Comparison of ENCODE assay signal across 8 cellular contexts in the genomic region with DNA sequence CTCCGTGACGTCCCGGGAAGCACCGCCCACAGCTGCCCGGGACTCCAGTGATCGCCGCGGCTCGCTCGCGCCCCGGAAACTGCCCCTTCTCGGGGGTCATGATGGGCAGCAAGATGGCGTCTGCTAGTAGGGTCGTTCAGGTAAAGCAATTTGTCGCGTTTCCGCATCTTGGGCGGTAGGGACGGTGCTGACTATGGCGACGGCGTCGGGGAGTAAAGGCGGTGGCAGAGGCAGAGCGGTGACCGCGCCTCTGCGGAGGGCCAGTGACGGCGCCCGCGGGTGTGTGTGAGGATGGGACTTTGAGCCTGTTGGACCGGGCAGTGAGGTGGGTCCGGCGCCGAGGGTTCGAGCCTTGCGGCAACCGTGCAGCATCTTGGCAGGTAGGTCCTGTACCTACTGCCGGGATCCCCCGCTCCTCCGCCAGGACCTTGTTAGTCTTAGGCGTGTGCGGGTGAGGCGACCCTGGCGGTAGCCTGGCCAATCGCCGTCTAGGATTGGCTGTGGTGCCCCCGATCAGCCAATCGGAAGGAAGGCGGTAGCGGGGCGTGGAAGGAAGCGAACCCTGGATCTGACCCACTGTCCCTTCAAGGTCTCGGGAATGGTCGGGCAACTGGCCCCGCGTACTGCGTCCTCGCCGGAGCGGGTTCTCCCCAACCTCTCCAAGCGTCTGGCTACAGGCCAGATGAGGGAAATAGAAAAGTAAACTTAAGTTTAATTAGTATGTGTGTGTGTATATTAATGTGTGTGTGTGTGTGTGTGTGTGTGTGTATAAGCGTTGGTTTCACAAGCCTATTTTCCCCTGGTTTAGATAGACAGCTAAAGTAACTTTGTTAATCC. TPM values are rescaled to one million over a fixed set of nuclear protein-coding genes. Genes with fewer than 3 reads are reported as not detected.
DNase-seq lines count a peak whose midpoint lies in the region; ATAC-seq, FAIRE-seq and TF ChIP-seq lines count a peak whose summit lies in the region.

No MANE protein-coding gene starts in this region.

- H3K4me3 ChIP-seq in NB4 (ENCODE audit: low read depth, low read length) = peak overlapping the region; percentile 91
- peak overlapping the region; percentile 89 to 90 for H3K4me3 ChIP-seq in SK-N-SH (ENCODE audit: low read depth in 2 of 2, low read length in 1 of 2)
- H3K4me3 ChIP-seq in pancreas = peak overlapping the region; percentile 62 to 99 (median 94)
- H3K4me3 ChIP-seq in tibial artery = peak overlapping the region; percentile 86 to 95

- H3K9me3 ChIP-seq in SK-N-SH = no peaks in the 10 kb centered on the region
- no peaks in the 10 kb centered on the region for H3K9me3 ChIP-seq in pancreas
- no peaks in the 10 kb centered on the region for H3K9me3 ChIP-seq in tibial artery

- peak; percentile 92 for DNase-seq in GM10248 (ENCODE audit: extremely low spot score)
- peak; percentile 95 for DNase-seq in NB4 (ENCODE audit: low read depth)
- DNase-seq in SK-N-SH = peak; percentile 94
- DNase-seq in Right ventricle myocardium inferior (ENCODE audit: missing footprints) = peak; percentile 99
- DNase-seq in pancreas = peak; percentile 96 to 98 (median 97)
- DNase-seq in tibial artery = peak; percentile 98

- intact Hi-C loops in Right ventricle myocardium inferior (cut with DNase I) = loop anchor here (1.0 kb wide), 1 partner anchor 16 kb away; a partner anchor contains a TSS
- intact Hi-C loops in pancreas (cut with DNase I) = no loop called here
- intact Hi-C loops in tibial artery (cut with DNase I; ENCODE audit: low total_unique reads) = loop anchor here (1.0 to 10.0 kb wide), 2 partner anchors 17 to 123 kb away; a partner anchor contains a TSS

- ATAC-seq in HG02571 (IDR thresholded peaks at IDR 0.05; ENCODE audit: unreplicated experiment) = peak; percentile 93
- peak; percentile 99 for ATAC-seq in Right ventricle myocardium inferior
- ATAC-seq in pancreas = peak; percentile 98 to 99 (median 98)

- H4K20me1 ChIP-seq in SK-N-SH (ENCODE audit: insufficient read depth) = no peaks in the 10 kb centered on the region

- peaks cover 0 to 4% of the 10 kb centered on the region in 2 experiments for H3K36me3 ChIP-seq in SK-N-SH (replicated peaks in 1 of 2; ENCODE audit: control insufficient read depth in 1 of 2, insufficient read depth in 2 of 2, low read length in 1 of 2)
- no peaks in the 10 kb centered on the region for H3K36me3 ChIP-seq in pancreas
- no peaks in the 10 kb centered on the region for H3K36me3 ChIP-seq in tibial artery

- H3K79me2 ChIP-seq in SK-N-SH (ENCODE audit: insufficient read depth) = peaks cover 43% of the 10 kb centered on the region

- H3K27me3 ChIP-seq in SK-N-SH (ENCODE audit: insufficient read depth) = no peaks in the 10 kb centered on the region
- no peaks in the 10 kb centered on the region for H3K27me3 ChIP-seq in pancreas
- no peaks in the 10 kb centered on the region for H3K27me3 ChIP-seq in tibial artery

- TF ChIP-seq RAD21 in SK-N-SH (IDR thresholded peaks at IDR 0.05; ENCODE audit: low read length) = no peak

- peaks cover 24% of the 10 kb centered on the region for H3K4me1 Mint-ChIP-seq in activated naive CD8-positive, alpha-beta T cell (ENCODE audit: low read depth)

- H3K9me2 ChIP-seq in SK-N-SH = no peaks in the 10 kb centered on the region

- H3K4me2 ChIP-seq in SK-N-SH = peak overlapping the region; percentile 80

- H3K9ac ChIP-seq in SK-N-SH = peak overlapping the region; percentile 84

- peak overlapping the region; percentile 100 for H2AFZ ChIP-seq in SK-N-SH (ENCODE audit: low read depth)

- no peaks in the 10 kb centered on the region for H3K27me3 Mint-ChIP-seq in activated naive CD8-positive, alpha-beta T cell

- peak overlapping the region; percentile 96 for H3K27ac Mint-ChIP-seq in activated naive CD8-positive, alpha-beta T cell

- H3K36me3 Mint-ChIP-seq in activated naive CD8-positive, alpha-beta T cell = peaks cover 3% of the 10 kb centered on the region

- peak overlapping the region; percentile 97 for H3K4me3 Mint-ChIP-seq in activated naive CD8-positive, alpha-beta T cell

- no peak for FAIRE-seq in pancreas (lab: Jason Lieb, UNC)

- TF ChIP-seq POLR2A in NB4 (IDR thresholded peaks at IDR 0.05; ENCODE audit: extremely low read depth, insufficient read length) = peak; percentile 62

- peaks cover 3 to 5% of the 10 kb centered on the region in 2 experiments; a peak in 3 of 4 replicates for H3K4me1 ChIP-seq in SK-N-SH (ENCODE audit: control insufficient read depth in 1 of 2, insufficient read depth in 2 of 2, low read depth in 1 of 2, low read length in 1 of 2)
- H3K4me1 ChIP-seq in pancreas = peaks cover 0 to 7% (median 6%) of the 10 kb centered on the region in 3 donors
- peaks cover 0 to 14% (median 6%) of the 10 kb centered on the region in 4 donors for H3K4me1 ChIP-seq in tibial artery

- no peaks in the 10 kb centered on the region for H3K9me3 Mint-ChIP-seq in activated naive CD8-positive, alpha-beta T cell (ENCODE audit: low read depth)

- no peak for TF ChIP-seq EP300 in SK-N-SH (IDR thresholded peaks at IDR 0.05; ENCODE audit: borderline replicate concordance in 1 of 2, low read depth in 1 of 2, low read length in 1 of 2)

- no peak for TF ChIP-seq CTCF in GM10248 (IDR thresholded peaks at IDR 0.05; ENCODE audit: control extremely low read depth, extremely low read depth, low read depth, missing control alignments)
- no peak for TF ChIP-seq CTCF in NB4 (IDR thresholded peaks at IDR 0.05; ENCODE audit: low read depth, low read length)
- peak; percentile 13; the same call in 1 of the 2 replicates for TF ChIP-seq CTCF in SK-N-SH (IDR thresholded peaks at IDR 0.05)
- peak in 2 of 4 donors; percentile 20 to 36 for TF ChIP-seq CTCF in pancreas (IDR thresholded peaks at IDR 0.05)
- TF ChIP-seq CTCF in tibial artery (IDR thresholded peaks at IDR 0.05) = peak; percentile 44 to 50

- peak overlapping the region; percentile 82 to 90 for H3K27ac ChIP-seq in SK-N-SH (ENCODE audit: low read depth in 2 of 2, low read length in 1 of 2)
- peak overlapping the region; percentile 90 to 93 (median 92) for H3K27ac ChIP-seq in pancreas
- H3K27ac ChIP-seq in tibial artery = peak overlapping the region; percentile 86 to 92

- WGBS in SK-N-SH (ENCODE audit: low lambda C conversion rate) = 0% methylated on average over 36 of the region's 65 CpGs
- 0 to 1% methylated on average over 61 to 65 of the region's 65 CpGs for WGBS in pancreas, 2 donors

- CTCF ChIA-PET in GM10248 (lab: Yijun Ruan, JAX) = interaction anchor here (1.4 kb wide), 1 partner anchor 17 kb away, joined by 3 read pairs; no protein-coding TSS in a partner anchor
- CTCF ChIA-PET in SK-N-SH (lab: Yijun Ruan, JAX) = interaction anchor here (1.4 kb wide), 1 partner anchor 116 kb away, joined by 6 read pairs; no protein-coding TSS in a partner anchor

- peaks cover 30% of the 10 kb centered on the region for H3F3A ChIP-seq in SK-N-SH (replicated peaks; ENCODE audit: insufficient read depth)

- POLR2A ChIA-PET in GM10248 (lab: Yijun Ruan, JAX) = no interaction called here
- POLR2A ChIA-PET in SK-N-SH (lab: Yijun Ruan, JAX) = interaction anchor here (0.6 kb wide), 1 partner anchor 58 kb away, joined by 6 read pairs; no protein-coding TSS in a partner anchor

TF ChIP-seq in SK-N-SH, 30 proteins besides CTCF, POLR2A, EP300 and RAD21 (continues in another document):
- TF ChIP-seq POLR2AphosphoS5 (IDR thresholded peaks at IDR 0.05; ENCODE audit: low read depth, low read length) = peak; percentile 88
- no peak for TF ChIP-seq FOSL2 (IDR thresholded peaks at IDR 0.05; ENCODE audit: borderline replicate concordance, low read depth)
- TF ChIP-seq GABPA (IDR thresholded peaks at IDR 0.05; ENCODE audit: low read depth) = peak; percentile 68
- peak; percentile 65 for TF ChIP-seq TAF1 (IDR thresholded peaks at IDR 0.05; ENCODE audit: borderline replicate concordance, low read depth, low read length)
- TF ChIP-seq MEF2A (IDR thresholded peaks at IDR 0.05; ENCODE audit: borderline replicate concordance, low read depth) = no peak
- peak; percentile 46 for TF ChIP-seq ELF1 (IDR thresholded peaks at IDR 0.05)
- peak; percentile 41; the same call in 1 of the 2 replicates for TF ChIP-seq RXRA (IDR thresholded peaks at IDR 0.05; ENCODE audit: borderline replicate concordance, low read depth)
- TF ChIP-seq FOXM1 (IDR thresholded peaks at IDR 0.05; ENCODE audit: low read depth) = no peak
- TF ChIP-seq TEAD4 (IDR thresholded peaks at IDR 0.05; ENCODE audit: borderline replicate concordance, insufficient read depth) = no peak
- TF ChIP-seq FOXJ3 (CRISPR knock-in tag; IDR thresholded peaks at IDR 0.05) = no peak
- no peak for TF ChIP-seq NRF1 (IDR thresholded peaks at IDR 0.05; ENCODE audit: low read depth, low read length)
- TF ChIP-seq RFX5 (IDR thresholded peaks at IDR 0.05; ENCODE audit: low read length) = peak; percentile 85
- peak; percentile 19 for TF ChIP-seq MXI1 (IDR thresholded peaks at IDR 0.05; ENCODE audit: low read depth, low read length)
- TF ChIP-seq CHD2 (IDR thresholded peaks at IDR 0.05; ENCODE audit: low read length, partially characterized antibody) = peak; percentile 7
- TF ChIP-seq RCOR1 (IDR thresholded peaks at IDR 0.05; ENCODE audit: low read length) = no peak
- TF ChIP-seq TCF12 (IDR thresholded peaks at IDR 0.05) = no peak

RNA-seq across cellular contexts. Expression of a gene that starts 16.7 kb away (rescaled TPM):
- polyA plus RNA-seq in SK-N-SH (2012; rRNA removed) (44.2 and 62.1 TPM in 2 replicates), pancreas (10 to 100 TPM in 1 of 2 donors, 1 to 10 TPM in 1; 8.9 to 11.4 TPM)
- 71.0 and 91.6 TPM in 2 replicates for polyA plus RNA-seq in SK-N-SH (2012; cell fraction: cytosol; rRNA removed)
- polyA plus RNA-seq in SK-N-SH (2012; cell fraction: nucleus; rRNA removed) = 14.1 and 41.0 TPM in 2 replicates
- total RNA-seq in Right ventricle myocardium inferior (10.5 TPM), pancreas (10 to 100 TPM in 3 of 6 donors, 1 to 10 TPM in 3; 6.2 to 13.6 (median 10.2) TPM)

RNA-seq across cellular contexts. Expression of a gene that starts 28.6 kb away (rescaled TPM):
- 12.8 and 14.6 TPM in 2 replicates for polyA plus RNA-seq in SK-N-SH (2012; rRNA removed)
- polyA plus RNA-seq in SK-N-SH (2012; cell fraction: cytosol; rRNA removed) = 17.8 and 20.8 TPM in 2 replicates
- polyA plus RNA-seq in SK-N-SH (2012; cell fraction: nucleus; rRNA removed) = 3.7 and 4.2 TPM in 2 replicates
- 3.6 TPM for total RNA-seq in Right ventricle myocardium inferior
- total RNA-seq in pancreas = 1 to 10 TPM in 3 of 6 donors, under 1 TPM in 3; 0.28 to 1.2 (median 0.99) TPM
- polyA plus RNA-seq in pancreas = 1 to 10 TPM in 1 of 2 donors, under 1 TPM in 1; 0.95 to 1.4 TPM

RNA-seq across cellular contexts. Expression of a gene that starts 51.0 kb away (rescaled TPM):
- 67.8 and 78.6 TPM in 2 replicates for polyA plus RNA-seq in SK-N-SH (2012; rRNA removed)
- 89.6 and 95.9 TPM in 2 replicates for polyA plus RNA-seq in SK-N-SH (2012; cell fraction: cytosol; rRNA removed)
- 30.3 and 46.5 TPM in 2 replicates for polyA plus RNA-seq in SK-N-SH (2012; cell fraction: nucleus; rRNA removed)
- 3.5 TPM for total RNA-seq in Right ventricle myocardium inferior
- total RNA-seq in pancreas = 1 to 10 TPM; 1.4 to 3.3 (median 3.2) TPM
- polyA plus RNA-seq in pancreas = 1 to 10 TPM; 1.3 to 2.3 TPM

Comparison
In these comparisons a context has a peak if more than half of its experiments do, and no peak if none do; other contexts are left out.
1. Peak in every context shown above with its lines: DNase-seq, ATAC-seq, H3K4me3 ChIP-seq and H3K27ac ChIP-seq.
2. CTCF ChIP-seq: peak in SK-N-SH (single experiment) and tibial artery (2 of 2); none in GM10248 (single experiment) and NB4 (single experiment).
3. intact Hi-C loops: an anchor here in Right ventricle myocardium inferior (1.0 kb wide) and tibial artery (1.0 to 10.0 kb wide); none called in pancreas.